Comparison of ENCODE assay signal across 4 cellular contexts in genomic region chr6:149421132-149421531, GRCh38.
"Had no signal": no experiment of that assay in that cellular context is flagged by ENCODE, and none has a peak within 500 bp of the region (broad histone marks: within the 10 kb centered on the region; RNA-seq: fewer than 3 reads in every experiment).

No MANE protein-coding gene starts in this region.

- H3K4me3 Mint-ChIP-seq: GM23338, H9 had no signal

- H3K9me3 Mint-ChIP-seq: GM23338, H9 had no signal

- DNase-seq: H9, HCEC 1CT, IMR-90 had no signal

- H3K27ac Mint-ChIP-seq: GM23338, H9 had no signal
